Comparison of ENCODE assay signal across 19 cellular contexts in genomic region chr3:46112984-46113383, GRCh38.
"Had no signal": no experiment of that assay in that cellular context is flagged by ENCODE, and none has a peak within 500 bp of the region (broad histone marks: within the 10 kb centered on the region; RNA-seq: fewer than 3 reads in every experiment).

No MANE protein-coding gene starts in this region.

- H3K27ac ChIP-seq: cardiac muscle cell, pancreas, thoracic aorta, VCaP had no signal

- H3K4me3 ChIP-seq: cardiac muscle cell, mucosa of descending colon, pancreas, sigmoid colon, thoracic aorta had no signal

- DNase-seq: activated CD4-positive, alpha-beta T cell treated with anti-CD3 and anti-CD28 coated beads, Interleukin-2, amount 50 U/mL, for 1 hour; activated CD4-positive, CD25-positive, alpha-beta regulatory T cell treated with anti-CD3 and anti-CD28 coated beads, Interleukin-2, amount 50 U/mL, for 72 hours; activated gamma-delta T cell; dermis blood vessel endothelial cell; effector memory CD4-positive, alpha-beta T cell; foreskin melanocyte; glutamatergic neuron; hippocampal formation; kidney; left ventricle myocardium superior; mucosa of descending colon; naive thymus-derived CD4-positive, alpha-beta T cell; pancreas; sigmoid colon; stimulated activated naive B cell treated with anti-CD40 and anti-IgM and Interleukin-4, amounts not matched to agents 10 μg/mL and 1 μg/mL and 100 μg/mL, for 72 hours; T-helper 17 cell had no signal

- H3K27me3 ChIP-seq: cardiac muscle cell, pancreas, sigmoid colon had no signal

- H3K36me3 ChIP-seq: cardiac muscle cell, pancreas, sigmoid colon, thoracic aorta had no signal

- H3K9me3 ChIP-seq: mucosa of descending colon, pancreas, sigmoid colon, thoracic aorta had no signal

- ATAC-seq: left ventricle myocardium superior; mucosa of descending colon; naive thymus-derived CD4-positive, alpha-beta T cell; pancreas; stimulated activated naive B cell treated with anti-CD40 and anti-IgM and Interleukin-4, amounts not matched to agents 10 μg/mL and 1 μg/mL and 100 μg/mL, for 72 hours; T-helper 17 cell had no signal
